14 cellular contexts compared by ENCODE assay signal in genomic region chr5:56233230-56233629, GRCh38.
DNase-seq lines count a peak whose midpoint lies in the region; ATAC-seq and TF ChIP-seq lines count a peak whose summit lies in the region.
"Had no signal": no experiment of that assay in that cellular context is flagged by ENCODE, and none has a peak within 500 bp of the region (broad histone marks: within the 10 kb centered on the region; RNA-seq: fewer than 3 reads in every experiment).

ANKRD55 (minus strand) TSS chr5:56233330; CDS start chr5:56232913, 417 bp downstream.

- no peaks in the 10 kb centered on the region for H3K27me3 ChIP-seq in parathyroid adenoma (ENCODE audit: control insufficient read depth, insufficient read depth, low read length)
- H3K27me3 ChIP-seq: thyroid gland had no signal

- DNase-seq in NCI-H1417 (lab: John Stamatoyannopoulos, UW) (peak; percentile 47 to 80 (median 77)), NCI-H345 treated with DMSO at 0.1 percent for 48 hours (lab: John Stamatoyannopoulos, UW; ENCODE audit: unreplicated experiment) (peak; percentile 16), choroid plexus epithelial cell (ENCODE audit: low read depth) (peak; percentile 7), AML-193 (lab: John Stamatoyannopoulos, UW) (no peak)
- no peak for DNase-seq in activated T-cell treated with anti-CD3 and anti-CD28 coated beads, Interleukin-2, amount 50 U/mL, for 24 hours
- DNase-seq: activated naive CD4-positive, alpha-beta T cell treated with anti-CD3 and anti-CD28 coated beads, Interleukin-2, amount 10 ng/mL, durations not matched to agents 7 days and 5 days; Caco-2; immature natural killer cell; NCI-H1436; small intestine had no signal

- no peaks in the 10 kb centered on the region for H3K79me2 ChIP-seq in parathyroid adenoma

- TF ChIP-seq CTCF in choroid plexus epithelial cell (conservative IDR thresholded peaks at IDR 0.05; ENCODE audit: low read depth, low read length) (no peak), parathyroid adenoma (IDR thresholded peaks at IDR 0.05) (no peak)

- no peaks in the 10 kb centered on the region for H3K9me3 Mint-ChIP-seq in activated T-cell treated with anti-CD3 and anti-CD28 coated beads, Interleukin-2, amount 50 U/mL, for 24 hours
- H3K9me3 Mint-ChIP-seq: immature natural killer cell had no signal

- H3K4me1 ChIP-seq in parathyroid adenoma: no peaks in the 10 kb centered on the region
- H3K4me1 ChIP-seq: Caco-2, thyroid gland had no signal

- peak within 1 kb of the TSS; percentile 36 for H2AFZ ChIP-seq in parathyroid adenoma

- no peak for ATAC-seq in HG02852 (IDR thresholded peaks at IDR 0.05; ENCODE audit: unreplicated experiment)

- H3K4me3 ChIP-seq in choroid plexus epithelial cell (ENCODE audit: low read depth, low read length): no peak within 1 kb of the TSS
- no peak within 1 kb of the TSS for H3K4me3 ChIP-seq in parathyroid adenoma (ENCODE audit: low read depth, low read length)
- H3K4me3 ChIP-seq: thyroid gland had no signal

- H3K27ac Mint-ChIP-seq in activated T-cell treated with anti-CD3 and anti-CD28 coated beads, Interleukin-2, amount 50 U/mL, for 24 hours: no peak within 1 kb of the TSS
- H3K27ac Mint-ChIP-seq: activated naive CD4-positive, alpha-beta T cell treated with anti-CD3 and anti-CD28 coated beads, Interleukin-2, amount 10 ng/mL, durations not matched to agents 7 days and 5 days; immature natural killer cell had no signal

- no peak within 1 kb of the TSS for H3K9ac ChIP-seq in parathyroid adenoma

- no peaks in the 10 kb centered on the region for H3K36me3 Mint-ChIP-seq in activated T-cell treated with anti-CD3 and anti-CD28 coated beads, Interleukin-2, amount 50 U/mL, for 24 hours (ENCODE audit: low read depth)
- H3K36me3 Mint-ChIP-seq: activated naive CD4-positive, alpha-beta T cell treated with anti-CD3 and anti-CD28 coated beads, Interleukin-2, amount 10 ng/mL, durations not matched to agents 7 days and 5 days had no signal

- H3K4me3 Mint-ChIP-seq in activated T-cell treated with anti-CD3 and anti-CD28 coated beads, Interleukin-2, amount 50 U/mL, for 24 hours: no peak within 1 kb of the TSS
- H3K4me3 Mint-ChIP-seq: activated naive CD4-positive, alpha-beta T cell treated with anti-CD3 and anti-CD28 coated beads, Interleukin-2, amount 10 ng/mL, durations not matched to agents 7 days and 5 days; immature natural killer cell had no signal

- H3K9me3 ChIP-seq in parathyroid adenoma (ENCODE audit: control insufficient read depth, low read length): no peaks in the 10 kb centered on the region
- H3K9me3 ChIP-seq: Caco-2, thyroid gland had no signal

- no peak within 1 kb of the TSS for H3K27ac ChIP-seq in parathyroid adenoma
- H3K27ac ChIP-seq: RWPE1, thyroid gland had no signal

- peaks cover 8% of the 10 kb centered on the region for H3K4me1 Mint-ChIP-seq in activated T-cell treated with anti-CD3 and anti-CD28 coated beads, Interleukin-2, amount 50 U/mL, for 24 hours (ENCODE audit: low read depth)
- H3K4me1 Mint-ChIP-seq: immature natural killer cell had no signal

- H3K27me3 Mint-ChIP-seq in activated T-cell treated with anti-CD3 and anti-CD28 coated beads, Interleukin-2, amount 50 U/mL, for 24 hours: peaks cover 8% of the 10 kb centered on the region

- H3K36me3 ChIP-seq in parathyroid adenoma (ENCODE audit: control insufficient read depth, insufficient read depth, low read length): no peaks in the 10 kb centered on the region
- H3K36me3 ChIP-seq: thyroid gland had no signal

- no peak within 1 kb of the TSS for H3K4me2 ChIP-seq in parathyroid adenoma (ENCODE audit: low read length)

Comparison
In these comparisons a context has a peak if more than half of its experiments do, and no peak if none do; other contexts are left out.
1. DNase-seq: peak in NCI-H1417 (3 of 3), NCI-H345 treated with DMSO at 0.1 percent for 48 hours (single experiment) and choroid plexus epithelial cell (single experiment); none in AML-193 (0 of 2) and activated T-cell treated with anti-CD3 and anti-CD28 coated beads, Interleukin-2, amount 50 U/mL, for 24 hours (single experiment).